In the genomic region with DNA sequence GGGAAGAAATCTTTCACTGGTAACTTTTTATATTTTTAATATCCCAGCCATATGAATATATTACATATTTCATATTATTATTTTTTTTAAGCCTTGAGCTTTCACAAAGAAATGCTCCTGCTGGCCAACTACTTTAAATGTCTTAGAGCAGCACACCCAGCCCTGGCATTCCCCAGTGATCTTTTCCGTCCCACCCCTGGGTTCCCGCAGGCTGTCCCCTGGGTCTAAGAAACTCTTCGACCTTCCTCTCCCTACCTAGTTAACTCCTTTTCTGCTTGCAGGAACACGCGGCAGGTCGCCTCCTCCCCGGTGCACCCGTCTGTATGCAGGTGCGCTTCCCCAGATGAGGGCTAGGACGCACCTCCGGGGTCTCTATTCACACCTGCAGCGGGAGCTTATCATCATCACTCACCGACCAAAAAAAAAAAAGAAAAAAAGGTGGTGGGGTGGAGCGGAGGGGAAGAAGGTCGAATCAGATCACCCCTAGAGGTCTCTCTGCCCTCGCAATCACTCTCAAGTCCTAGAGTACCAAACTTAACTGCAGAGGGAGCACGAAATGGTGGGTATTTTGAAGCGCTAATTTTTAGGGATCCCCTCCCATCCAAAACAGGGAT, we compare ENCODE assay signal across 8 cellular contexts. TPM values are rescaled to one million over a fixed set of nuclear protein-coding genes. Genes with fewer than 3 reads are reported as not detected.
DNase-seq lines count a peak whose midpoint lies in the region; ATAC-seq, FAIRE-seq and TF ChIP-seq lines count a peak whose summit lies in the region.

No MANE protein-coding gene starts in this region.

- peak overlapping the region; percentile 96 for H3K9ac ChIP-seq in SK-N-MC (ENCODE audit: insufficient read length)

- no peak for FAIRE-seq in bronchial epithelial cell (lab: Jason Lieb, UNC)

- H3K36me3 ChIP-seq in SK-N-MC (ENCODE audit: insufficient read depth, low read length) (peaks cover 38% of the 10 kb centered on the region), bronchial epithelial cell (ENCODE audit: control insufficient read depth, insufficient read depth, low read length) (peaks cover 11% of the 10 kb centered on the region), left lung (peaks cover 0 to 15% of the 10 kb centered on the region in 2 donors)

- intact Hi-C loops in left lung (cut with DNase I), result loop anchor here in 1 of 2 donors (5.0 kb wide), 1 partner anchor 73 kb away; no protein-coding TSS in a partner anchor

- H3K4me1 Mint-ChIP-seq in IgD-negative memory B cell, result peaks cover 8 to 20% (median 13%) of the 10 kb centered on the region in 3 donors

- peak overlapping the region; percentile 76; the same call in 1 of the 2 replicates for H3K27ac ChIP-seq in SK-N-MC
- peak overlapping the region; percentile 90 to 91 for H3K27ac ChIP-seq in left lung

- H3K27ac Mint-ChIP-seq in IgD-negative memory B cell, result peak overlapping the region; percentile 93 to 98 (median 97)

- no peaks in the 10 kb centered on the region for H3K27me3 Mint-ChIP-seq in IgD-negative memory B cell

- no peaks in the 10 kb centered on the region for H3K9me3 Mint-ChIP-seq in IgD-negative memory B cell

- H3K4me3 ChIP-seq in SK-N-MC (peak overlapping the region; percentile 92), bronchial epithelial cell (ENCODE audit: low read depth, low read length) (peak overlapping the region; percentile 98), left lung (peak overlapping the region; percentile 89 to 99)

- H3K4me1 ChIP-seq in left lung, result peaks cover 4 to 18% of the 10 kb centered on the region in 2 donors

- ATAC-seq in GM21723 (IDR thresholded peaks at IDR 0.05; ENCODE audit: unreplicated experiment), result peak; percentile 63
- peak; percentile 66 for ATAC-seq in left lung

- TF ChIP-seq CTCF in bronchial epithelial cell (IDR thresholded peaks at IDR 0.05; ENCODE audit: insufficient read depth, low read length, severe bottlenecking), result peak; percentile 32
- no peak for TF ChIP-seq CTCF in left lung (IDR thresholded peaks at IDR 0.05)

- peaks cover 2% of the 10 kb centered on the region; the same call in 1 of the 2 replicates for H3K9me3 ChIP-seq in SK-N-MC (ENCODE audit: low read depth, low read length)
- H3K9me3 ChIP-seq in left lung, result no peaks in the 10 kb centered on the region

- DNase-seq in NCI-H2081 (lab: John Stamatoyannopoulos, UW) (peak; percentile 30 to 60), NCI-H2081 treated with DMSO at 0.1 percent for 48 hours (lab: John Stamatoyannopoulos, UW) (no peak), SK-N-MC (ENCODE audit: low read depth, low spot score) (no peak), bronchial epithelial cell (ENCODE audit: low read depth) (peak; percentile 55), left lung (no peak)
- peak; percentile 54 for DNase-seq in stimulated activated CD8-positive, alpha-beta memory T cell treated with anti-CD3 and anti-CD28 coated beads, Interleukin-4, amount 100 ng/mL, for 48 hours

- H3K4me3 Mint-ChIP-seq in IgD-negative memory B cell, result peak overlapping the region; percentile 92 to 96 (median 95)

- no peaks in the 10 kb centered on the region for H3K36me3 Mint-ChIP-seq in IgD-negative memory B cell

- no peaks in the 10 kb centered on the region for H3K27me3 ChIP-seq in bronchial epithelial cell (ENCODE audit: control insufficient read depth, insufficient read depth, low read length)
- no peaks in the 10 kb centered on the region for H3K27me3 ChIP-seq in left lung

RNA-seq across cellular contexts. Expression of a gene that starts 0.7 kb away (rescaled TPM):
- polyA plus RNA-seq in IgD-negative memory B cell, result 22.1 TPM
- total RNA-seq in bronchial epithelial cell, result 21.3 and 21.4 TPM in 2 replicates
- 10 to 100 TPM; 21.4 to 22.1 TPM for total RNA-seq in left lung

RNA-seq across cellular contexts. Expression of a gene that starts 38.6 kb away (rescaled TPM):
- polyA plus RNA-seq in IgD-negative memory B cell, result not detected
- total RNA-seq in bronchial epithelial cell (not detected in 2 replicates), left lung (1 to 10 TPM in 1 of 2 donors, under 1 TPM in 1; 0.47 to 1.8 TPM)

RNA-seq across cellular contexts. Expression of a gene that starts 57.8 kb away (rescaled TPM):
- polyA plus RNA-seq in IgD-negative memory B cell, result 101 TPM
- total RNA-seq in bronchial epithelial cell, result 62.1 and 78.2 TPM in 2 replicates
- total RNA-seq in left lung, result 100 to 1,000 TPM; 160 to 263 TPM

Comparison
In these comparisons a context has a peak if more than half of its experiments do, and no peak if none do; other contexts are left out.
1. DNase-seq: peak in NCI-H2081 (2 of 2), bronchial epithelial cell (single experiment) and stimulated activated CD8-positive, alpha-beta memory T cell treated with anti-CD3 and anti-CD28 coated beads, Interleukin-4, amount 100 ng/mL, for 48 hours (single experiment); none in NCI-H2081 treated with DMSO at 0.1 percent for 48 hours (single experiment), SK-N-MC (single experiment) and left lung (0 of 2).
2. Peak in every context shown above with its lines, with median percentiles within 50 percentile points of each other: H3K4me3 ChIP-seq.